8 cellular contexts compared by ENCODE assay signal in genomic region chr2:235106874-235107639, GRCh38.
DNase-seq lines count a peak whose midpoint lies in the region; ATAC-seq and TF ChIP-seq lines count a peak whose summit lies in the region.

No MANE protein-coding gene starts in this region.

- TF ChIP-seq RAD21 in HCT116 (IDR thresholded peaks at IDR 0.05; ENCODE audit: low read depth), result peak; percentile 97
- TF ChIP-seq RAD21 in liver (IDR thresholded peaks at IDR 0.05), result peak; percentile 94 to 95

- CTCF ChIA-PET in HCT116 (lab: Charles Lee), result interaction anchor here (0.7 to 3.2 kb wide), 19 partner anchors 8 to 972 kb away, joined by 3 to 38 read pairs (median 5); no protein-coding TSS in a partner anchor

- TF ChIP-seq POLR2A in HCT116 (IDR thresholded peaks at IDR 0.05; ENCODE audit: borderline replicate concordance, extremely low read depth, insufficient read depth, insufficient read length) (no peak), uterus (IDR thresholded peaks at IDR 0.05) (no peak)

- RAD21 ChIA-PET in HCT116 (lab: Charles Lee; ENCODE audit: low non-redundant PET in 1 of 2, low total read pairs in 2 of 2, uncharacterized antibody in 2 of 2, unreplicated experiment in 2 of 2), result interaction anchor here (0.6 to 1.3 kb wide), 10 partner anchors 10 to 562 kb away, joined by 3 to 10 read pairs (median 4); no protein-coding TSS in a partner anchor

- in situ Hi-C loops in Caki2 (cut with HindIII; ENCODE audit: low pct_unique_long_range_greater_than_20kb, low sequenced_read_pairs), result no loop called here

- ATAC-seq in HCT116, result peak; percentile 98
- ATAC-seq in HG03139 (IDR thresholded peaks at IDR 0.05; ENCODE audit: unreplicated experiment), result no peak

- 62% methylated on average over 10 of the region's 10 CpGs for WGBS in liver

- peak; percentile 70 to 87 (median 80) for TF ChIP-seq CTCF in HCT116 (IDR thresholded peaks at IDR 0.05 in 2 of 3, conservative IDR thresholded peaks at IDR 0.05 in 1 of 3; ENCODE audit: borderline replicate concordance in 1 of 3, insufficient read depth in 1 of 3, low read depth in 2 of 3, low read length in 2 of 3)
- peak; percentile 52 for TF ChIP-seq CTCF in colonic mucosa (IDR thresholded peaks at IDR 0.05)
- TF ChIP-seq CTCF in liver (IDR thresholded peaks at IDR 0.05; ENCODE audit: low read depth, low read length, missing input control), result peak; percentile 64
- TF ChIP-seq CTCF in uterus (IDR thresholded peaks at IDR 0.05), result peak; percentile 51 to 76 (median 72)

- intact Hi-C loops in HCT116 (cut with micrococcal nuclease), result loop anchor here (1.0 to 10.0 kb wide), 3 partner anchors 225 to 557 kb away; no protein-coding TSS in a partner anchor
- intact Hi-C loops in colonic mucosa (cut with DNase I), result loop anchor here (2.0 kb wide), 1 partner anchor 556 kb away; no protein-coding TSS in a partner anchor
- intact Hi-C loops in uterus (cut with DNase I; ENCODE audit: low total_unique reads), result loop anchor here (5.0 to 10.0 kb wide), 2 partner anchors 222 to 555 kb away; no protein-coding TSS in a partner anchor

- peak overlapping the region; percentile 57 for H2AFZ ChIP-seq in HCT116 (ENCODE audit: low read depth, low read length, poor library complexity, severe bottlenecking)

- no peaks in the 10 kb centered on the region for H4K20me1 ChIP-seq in HCT116 (ENCODE audit: insufficient read depth)

- no peak overlapping the region for H3K4me2 ChIP-seq in HCT116 (ENCODE audit: low read length)

- H3K36me3 ChIP-seq in HCT116 (ENCODE audit: control insufficient read depth in 1 of 2, insufficient read depth in 2 of 2, low read length in 2 of 2) (no peaks in the 10 kb centered on the region), colonic mucosa (no peaks in the 10 kb centered on the region), liver (ENCODE audit: control insufficient read depth in 4 of 4, insufficient read depth in 3 of 4, low read depth in 1 of 4, low read length in 3 of 4) (no peaks in the 10 kb centered on the region), uterus (no peaks in the 10 kb centered on the region)

- H3K4me3 ChIP-seq in HCT116 (replicated peaks in 1 of 2; ENCODE audit: low read depth in 1 of 2, low read length in 2 of 2) (no peak overlapping the region), colonic mucosa (no peak overlapping the region), liver (ENCODE audit: low read depth in 1 of 3, low read length in 3 of 3) (no peak overlapping the region), uterus (no peak overlapping the region)

- H3K9ac ChIP-seq in HCT116 (ENCODE audit: low read length), result no peak overlapping the region
- no peak overlapping the region for H3K9ac ChIP-seq in colonic mucosa (ENCODE audit: low read depth in 2 of 2, low read length in 2 of 2)
- peak overlapping the region in 1 of 2 donors; percentile 20 for H3K9ac ChIP-seq in liver (ENCODE audit: low read depth in 1 of 2, low read length in 2 of 2)

- H3K9me3 ChIP-seq in HCT116 (ENCODE audit: control insufficient read depth in 1 of 2, insufficient read depth in 1 of 2, low read depth in 1 of 2, low read length in 2 of 2) (no peaks in the 10 kb centered on the region), colonic mucosa (no peaks in the 10 kb centered on the region), liver (ENCODE audit: control insufficient read depth in 4 of 4, low read length in 3 of 4) (no peaks in the 10 kb centered on the region), uterus (no peaks in the 10 kb centered on the region)

- BruUV-seq in HCT116 (replicated peaks; lab: Mats Ljungman, UMichigan), result no TSS peak

- POLR2A ChIA-PET in HCT116 (lab: Charles Lee), result interaction anchor here (0.9 to 1.2 kb wide), 2 partner anchors 10 to 551 kb away, joined by 3 to 4 read pairs; no protein-coding TSS in a partner anchor

- H3K27ac ChIP-seq in HCT116 (ENCODE audit: low read depth, low read length) (no peak overlapping the region), colonic mucosa (no peak overlapping the region), liver (ENCODE audit: low read depth in 1 of 2, low read length in 2 of 2) (no peak overlapping the region), uterus (no peak overlapping the region)

- DNase-seq in Caki2 (ENCODE audit: low read depth) (peak; percentile 49), HCT116 (ENCODE audit: low read depth, low spot score) (peak; percentile 56), NCI-H82 treated with DMSO at 0.1 percent for 48 hours (lab: John Stamatoyannopoulos, UW; ENCODE audit: unreplicated experiment) (peak; percentile 31), colonic mucosa (peak; percentile 70), uterus (peak; percentile 58 to 63)
- DNase-seq in stimulated activated CD4-positive, alpha-beta T cell treated with anti-CD3 and anti-CD28 coated beads, Interleukin-4, amount 100 ng/mL, for 4 hours, result no peak

- H3K27me3 ChIP-seq in HCT116 (ENCODE audit: insufficient read depth, low read length), result no peaks in the 10 kb centered on the region
- H3K27me3 ChIP-seq in colonic mucosa, result no peaks in the 10 kb centered on the region
- H3K27me3 ChIP-seq in liver (ENCODE audit: control insufficient read depth in 4 of 4, insufficient read depth in 4 of 4, low read length in 3 of 4), result no peaks in the 10 kb centered on the region
- no peaks in the 10 kb centered on the region for H3K27me3 ChIP-seq in uterus

- 0 out of 4 replicates have a peak, but pooled peaks cover 0 to 3% of the 10 kb centered on the region in 2 experiments for H3K4me1 ChIP-seq in HCT116 (ENCODE audit: control insufficient read depth in 1 of 2, insufficient read depth in 2 of 2, low read length in 2 of 2)
- no peaks in the 10 kb centered on the region for H3K4me1 ChIP-seq in colonic mucosa
- H3K4me1 ChIP-seq in liver (ENCODE audit: control insufficient read depth in 4 of 4, insufficient read depth in 4 of 4, low read length in 3 of 4), result peaks cover 0 to 6% (median 2%) of the 10 kb centered on the region in 4 donors
- no peaks in the 10 kb centered on the region for H3K4me1 ChIP-seq in uterus

- no peaks in the 10 kb centered on the region for H3K9me2 ChIP-seq in HCT116 (ENCODE audit: insufficient read depth)

- no peaks in the 10 kb centered on the region for H3K79me2 ChIP-seq in HCT116 (ENCODE audit: insufficient read depth, low read length)

TF ChIP-seq in HCT116, 20 proteins besides CTCF, POLR2A, EP300 and RAD21:
- TF ChIP-seq SIN3A (IDR thresholded peaks at IDR 0.05; ENCODE audit: low read depth) (no peak), FOSL1 (IDR thresholded peaks at IDR 0.05; ENCODE audit: low read depth) (no peak), CBX3 (IDR thresholded peaks at IDR 0.05; ENCODE audit: low read depth) (no peak), JUND (IDR thresholded peaks at IDR 0.05) (no peak)

TF ChIP-seq in liver, 16 proteins besides CTCF, POLR2A, EP300 and RAD21:
- peak; percentile 45 for TF ChIP-seq HNF4G (IDR thresholded peaks at IDR 0.05)
- no peak for TF ChIP-seq YY1 (IDR thresholded peaks at IDR 0.05)
- TF ChIP-seq JUND (IDR thresholded peaks at IDR 0.05), result no peak
- no peak for TF ChIP-seq SP1 (IDR thresholded peaks at IDR 0.05)
- peak; percentile 16 for TF ChIP-seq ATF3 (IDR thresholded peaks at IDR 0.05)
- no peak for TF ChIP-seq NR2F2 (IDR thresholded peaks at IDR 0.05)
- no peak for TF ChIP-seq TAF1 (conservative IDR thresholded peaks at IDR 0.05)
- no peak for TF ChIP-seq GABPA (IDR thresholded peaks at IDR 0.05 in 1 of 2, conservative IDR thresholded peaks at IDR 0.05 in 1 of 2)
- peak; percentile 40 to 76 for TF ChIP-seq HNF4A (conservative IDR thresholded peaks at IDR 0.05)
- peak in 1 of 2 donors; percentile 27 for TF ChIP-seq RXRA (IDR thresholded peaks at IDR 0.05)

Comparison
In these comparisons a context has a peak if more than half of its experiments do, and no peak if none do; other contexts are left out.
1. DNase-seq: peak in Caki2 (single experiment), HCT116 (single experiment), NCI-H82 treated with DMSO at 0.1 percent for 48 hours (single experiment), colonic mucosa (single experiment) and uterus (2 of 2); none in stimulated activated CD4-positive, alpha-beta T cell treated with anti-CD3 and anti-CD28 coated beads, Interleukin-4, amount 100 ng/mL, for 4 hours (0 of 2).
2. Peak in every context shown above with its lines, with median percentiles within 50 percentile points of each other: CTCF ChIP-seq.